ENCODE assay signal across 24 cellular contexts in genomic region chr9:100637787-100638186, GRCh38. TPM values are rescaled to one million over a fixed set of nuclear protein-coding genes. Genes with fewer than 3 reads are reported as not detected.
DNase-seq lines count a peak whose midpoint lies in the region; ATAC-seq and TF ChIP-seq lines count a peak whose summit lies in the region.
"Had no signal": no experiment of that assay in that cellular context is flagged by ENCODE, and none has a peak within 500 bp of the region (broad histone marks: within the 10 kb centered on the region; RNA-seq: fewer than 3 reads in every experiment).

No MANE protein-coding gene starts in this region.

- H3K79me2 ChIP-seq in neural progenitor cell (ENCODE audit: low read depth), result no peaks in the 10 kb centered on the region

- no peaks in the 10 kb centered on the region for H3K9me3 ChIP-seq in HUES48 (ENCODE audit: control insufficient read depth, insufficient read depth, low read length)
- H3K9me3 ChIP-seq in neural progenitor cell (ENCODE audit: low read depth), result no peaks in the 10 kb centered on the region
- H3K9me3 ChIP-seq: gastroesophageal sphincter, MG63, transverse colon had no signal

- intact Hi-C loops in head of caudate nucleus (cut with DNase I), result no loop called here

- H3K27me3 Mint-ChIP-seq in neural progenitor cell (ENCODE audit: insufficient read depth, low read depth), result peaks cover 2% of the 10 kb centered on the region

- peaks cover 4% of the 10 kb centered on the region for H3K4me1 Mint-ChIP-seq in neural progenitor cell
- H3K4me1 Mint-ChIP-seq: activated naive CD8-positive, alpha-beta T cell treated with anti-CD3 and anti-CD28 coated beads for 36 hours; stimulated activated naive B cell treated with anti-CD40 and anti-IgM and Interleukin-4, amounts not matched to agents 10 μg/mL and 1 μg/mL and 100 μg/mL, for 72 hours had no signal

- no peak overlapping the region for H3K4me3 Mint-ChIP-seq in neural progenitor cell
- H3K4me3 Mint-ChIP-seq: activated naive CD8-positive, alpha-beta T cell treated with anti-CD3 and anti-CD28 coated beads for 36 hours; brain; natural killer cell treated with Interleukin-12 subunit alpha and Interleukin-12 subunit beta and Interleukin-15 and Interleukin-18, amount 100 ng/mL, for 72 hours; stimulated activated naive B cell treated with anti-CD40 and anti-IgM and Interleukin-4, amounts not matched to agents 10 μg/mL and 1 μg/mL and 100 μg/mL, for 72 hours had no signal

- no peak overlapping the region for H3K27ac Mint-ChIP-seq in neural progenitor cell
- H3K27ac Mint-ChIP-seq: activated naive CD8-positive, alpha-beta T cell treated with anti-CD3 and anti-CD28 coated beads for 36 hours; brain; natural killer cell treated with Interleukin-12 subunit alpha and Interleukin-12 subunit beta and Interleukin-15 and Interleukin-18, amount 100 ng/mL, for 72 hours; stimulated activated naive B cell treated with anti-CD40 and anti-IgM and Interleukin-4, amounts not matched to agents 10 μg/mL and 1 μg/mL and 100 μg/mL, for 72 hours had no signal

- DNase-seq in NCI-H1436 (lab: John Stamatoyannopoulos, UW) (peak; percentile 9), NCI-H1436 treated with DMSO at 0.1 percent for 48 hours (lab: John Stamatoyannopoulos, UW) (no peak), choroid plexus epithelial cell (ENCODE audit: low read depth) (peak; percentile 2), neural progenitor cell (ENCODE audit: low spot score) (peak; percentile 74), head of caudate nucleus (no peak)
- no peak for DNase-seq in stimulated activated CD4-positive, alpha-beta T cell treated with anti-CD3 and anti-CD28 coated beads, Interleukin-4, amount 100 ng/mL, for 24 hours
- DNase-seq: activated naive CD8-positive, alpha-beta T cell treated with anti-CD3 and anti-CD28 coated beads for 36 hours; dermis blood vessel endothelial cell; DMS79; erythroblast; H7; mammary epithelial cell; MG63; NCI-H2081; NCI-H774; stimulated activated naive B cell treated with anti-CD40 and anti-IgM and Interleukin-4, amounts not matched to agents 10 μg/mL and 1 μg/mL and 100 μg/mL, for 72 hours; transverse colon had no signal

- no peaks in the 10 kb centered on the region for H3K27me3 ChIP-seq in HUES48 (ENCODE audit: control insufficient read depth, insufficient read depth, low read length)
- no peaks in the 10 kb centered on the region for H3K27me3 ChIP-seq in neural progenitor cell
- H3K27me3 ChIP-seq: MG63, transverse colon had no signal

- peaks cover 7% of the 10 kb centered on the region for H3K9me3 Mint-ChIP-seq in neural progenitor cell

- no peak overlapping the region for H3K9ac ChIP-seq in HUES48 (ENCODE audit: low read depth, low read length)
- no peak overlapping the region for H3K9ac ChIP-seq in neural progenitor cell

- no peaks in the 10 kb centered on the region for H3K36me3 ChIP-seq in HUES48 (ENCODE audit: control insufficient read depth, insufficient read depth, low read length)
- no peaks in the 10 kb centered on the region for H3K36me3 ChIP-seq in neural progenitor cell
- H3K36me3 ChIP-seq: gastroesophageal sphincter, MG63, transverse colon had no signal

- ATAC-seq in GM19463 (IDR thresholded peaks at IDR 0.05; ENCODE audit: unreplicated experiment), result no peak
- ATAC-seq: gastroesophageal sphincter; natural killer cell treated with Interleukin-12 subunit alpha and Interleukin-12 subunit beta and Interleukin-15 and Interleukin-18, amount 100 ng/mL, for 72 hours; stimulated activated naive B cell treated with anti-CD40 and anti-IgM and Interleukin-4, amounts not matched to agents 10 μg/mL and 1 μg/mL and 100 μg/mL, for 72 hours had no signal

- no peaks in the 10 kb centered on the region for H3K36me3 Mint-ChIP-seq in neural progenitor cell
- H3K36me3 Mint-ChIP-seq: activated naive CD8-positive, alpha-beta T cell treated with anti-CD3 and anti-CD28 coated beads for 36 hours; brain had no signal

- H3K27ac ChIP-seq in HUES48 (ENCODE audit: low read depth, low read length), result peak overlapping the region; percentile 11
- no peak overlapping the region for H3K27ac ChIP-seq in neural progenitor cell
- H3K27ac ChIP-seq: C4-2B, gastroesophageal sphincter, transverse colon, VCaP had no signal

- peak overlapping the region; percentile 82 for H2AFZ ChIP-seq in neural progenitor cell (replicated peaks)

- H3K4me1 ChIP-seq in HUES48 (ENCODE audit: control insufficient read depth, insufficient read depth, low read length) (peaks cover 29% of the 10 kb centered on the region), neural progenitor cell (peaks cover 17% of the 10 kb centered on the region)
- H3K4me1 ChIP-seq: gastroesophageal sphincter, transverse colon had no signal

- H3F3A ChIP-seq in neural progenitor cell (ENCODE audit: low read depth), result peaks cover 8% of the 10 kb centered on the region

- H3K4me2 ChIP-seq in neural progenitor cell, result no peak overlapping the region

- no peaks in the 10 kb centered on the region for H4K20me1 ChIP-seq in neural progenitor cell (ENCODE audit: low read depth)

- H3K4me3 ChIP-seq in HUES48 (ENCODE audit: low read depth, low read length) (peak overlapping the region; percentile 28), choroid plexus epithelial cell (ENCODE audit: low read depth, low read length) (no peak overlapping the region), neural progenitor cell (no peak overlapping the region)
- H3K4me3 ChIP-seq: gastroesophageal sphincter, MG63, transverse colon had no signal

- TF ChIP-seq CTCF in choroid plexus epithelial cell (conservative IDR thresholded peaks at IDR 0.05; ENCODE audit: low read depth, low read length) (no peak), neural progenitor cell (IDR thresholded peaks at IDR 0.05) (peak; percentile 40)

RNA-seq across cellular contexts. Expression of gene CAVIN4, which starts 59.9 kb away (rescaled TPM):
- total RNA-seq in neural progenitor cell (ENCODE audit: low replicate concordance), result 6.1 and 8.8 TPM in 2 replicates

Comparison
In these comparisons a context has a peak if more than half of its experiments do, and no peak if none do; other contexts are left out.
1. DNase-seq: peak in NCI-H1436 (single experiment), choroid plexus epithelial cell (single experiment) and neural progenitor cell (single experiment); none in NCI-H1436 treated with DMSO at 0.1 percent for 48 hours (single experiment), stimulated activated CD4-positive, alpha-beta T cell treated with anti-CD3 and anti-CD28 coated beads, Interleukin-4, amount 100 ng/mL, for 24 hours (single experiment) and head of caudate nucleus (0 of 42).